20 cellular contexts compared by ENCODE assay signal in the genomic region with DNA sequence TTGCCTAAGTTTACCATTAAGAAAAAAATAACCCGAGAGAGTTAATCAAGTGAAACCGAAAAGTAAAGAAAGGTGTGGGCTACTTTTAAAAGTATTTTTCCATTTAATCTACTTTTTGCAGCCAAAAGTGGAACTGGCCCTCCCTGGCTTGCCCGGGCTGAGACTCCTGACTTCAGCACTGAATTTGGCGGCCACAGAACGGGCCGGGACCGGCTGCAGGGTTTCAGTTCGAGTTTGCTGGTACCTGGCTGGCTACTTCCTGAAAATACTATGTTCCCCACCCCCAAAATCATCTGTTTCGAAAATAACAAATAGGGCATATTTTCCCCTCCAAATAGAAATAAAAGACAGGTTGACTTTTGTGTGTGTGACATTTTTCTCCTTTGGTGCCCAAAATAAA.
"Had no signal": no experiment of that assay in that cellular context is flagged by ENCODE, and none has a peak within 500 bp of the region (broad histone marks: within the 10 kb centered on the region; RNA-seq: fewer than 3 reads in every experiment).

No MANE protein-coding gene starts in this region.

- H3K27ac ChIP-seq: HL-60, RWPE1 had no signal

- ATAC-seq: K562, Panc1, PC-3, SK-N-SH treated with all-trans-retinoic acid at 6 μM for 48 hours had no signal

- DNase-seq: NCI-H1092, NCI-H1105 treated with DMSO at 0.1 percent for 48 hours, NCI-H1417 treated with DMSO at 0.1 percent for 48 hours, NCI-H146, NCI-H1694 treated with DMSO at 0.1 percent for 48 hours, NCI-H1930, NCI-H2081, NCI-H2171 treated with DMSO at 0.1 percent for 48 hours, NCI-H345, NCI-H446 treated with DMSO at 0.1 percent for 48 hours, NCI-H510A treated with DMSO at 0.1 percent for 48 hours, NCI-H526, PC-3, SHP77, T-helper 1 cell had no signal

- H3K4me3 ChIP-seq: K562 had no signal
